8 cellular contexts compared by ENCODE assay signal in the genomic region with DNA sequence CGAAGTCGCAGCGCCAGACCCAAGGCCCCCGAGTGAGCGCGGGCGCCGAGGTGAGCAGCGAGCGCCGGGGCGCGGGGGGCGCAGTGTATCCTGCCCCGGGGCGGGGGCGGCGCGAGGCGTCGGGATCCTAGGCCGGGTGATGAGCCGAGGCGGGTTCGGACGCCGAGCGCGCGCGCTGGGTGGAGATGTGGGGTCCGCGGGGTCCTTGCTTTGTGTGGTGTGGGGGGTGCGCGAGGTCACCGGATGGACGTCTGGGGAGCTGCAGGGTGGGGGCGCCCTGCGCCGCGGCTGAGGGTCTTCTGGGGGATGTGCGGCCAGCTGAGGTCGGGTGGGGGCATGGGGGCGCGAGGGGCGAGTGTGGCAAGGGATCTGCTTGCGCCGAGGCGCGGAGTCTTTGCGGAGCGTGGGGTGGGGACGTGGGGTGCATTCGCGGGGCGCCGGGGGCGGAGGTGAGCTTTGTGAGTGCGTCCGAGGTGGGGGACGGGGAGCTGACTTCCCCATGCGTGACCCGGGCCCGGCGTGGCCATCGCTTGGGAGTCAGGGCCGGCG. TPM values are rescaled to one million over a fixed set of nuclear protein-coding genes. Genes with fewer than 3 reads are reported as not detected.
A peak's percentile ranks its signal among the peaks of the same experiment; 100 is the strongest.
DNase-seq lines count a peak whose midpoint lies in the region; TF ChIP-seq lines count a peak whose summit lies in the region.

No MANE protein-coding gene starts in this region.

- peak overlapping the region; percentile 74 for H3K4me2 ChIP-seq in osteoblast (ENCODE audit: insufficient read depth, low read length)

- in situ Hi-C loops in G401 (cut with HindIII; ENCODE audit: low sequenced_read_pairs): no loop called here

- H3K4me1 Mint-ChIP-seq in activated T-cell treated with anti-CD3 and anti-CD28 coated beads, Interleukin-2, amount 50 U/mL, for 24 hours (ENCODE audit: low read depth): peaks cover 41% of the 10 kb centered on the region

- peaks cover 26% of the 10 kb centered on the region for H3K4me1 ChIP-seq in osteoblast (ENCODE audit: insufficient read depth, low read length)

- H3K36me3 Mint-ChIP-seq in activated T-cell treated with anti-CD3 and anti-CD28 coated beads, Interleukin-2, amount 50 U/mL, for 24 hours (ENCODE audit: low read depth): peaks cover 20% of the 10 kb centered on the region

- H3K4me3 ChIP-seq in AG04450 (ENCODE audit: low read depth, low read length) (peak overlapping the region; percentile 81), fibroblast of the aortic adventitia (ENCODE audit: low read depth, low read length) (peak overlapping the region; percentile 77), osteoblast (ENCODE audit: insufficient read depth, low read length) (peak overlapping the region; percentile 82)

- CTCF ChIA-PET in AG04450 (lab: Charles Lee): interaction anchor here (0.8 to 1.1 kb wide), 2 partner anchors 115 to 351 kb away, joined by 3 to 7 read pairs; no protein-coding TSS in a partner anchor

- H2AFZ ChIP-seq in osteoblast (ENCODE audit: low read length): no peak overlapping the region

- H3K27me3 Mint-ChIP-seq in activated T-cell treated with anti-CD3 and anti-CD28 coated beads, Interleukin-2, amount 50 U/mL, for 24 hours: no peaks in the 10 kb centered on the region

- no peak for TF ChIP-seq EP300 in Ishikawa (IDR thresholded peaks at IDR 0.05; ENCODE audit: borderline replicate concordance)

- TF ChIP-seq RAD21 in Ishikawa (IDR thresholded peaks at IDR 0.05; ENCODE audit: low read depth): no peak

- no peak for TF ChIP-seq CTCF in AG04450 (IDR thresholded peaks at IDR 0.05; ENCODE audit: low read depth, low read length)
- no peak for TF ChIP-seq CTCF in fibroblast of the aortic adventitia (IDR thresholded peaks at IDR 0.05; ENCODE audit: insufficient read depth, low read length)
- no peak for TF ChIP-seq CTCF in osteoblast (IDR thresholded peaks at IDR 0.05; ENCODE audit: extremely low read depth, low read depth, low read length)

- H3K4me3 Mint-ChIP-seq in activated T-cell treated with anti-CD3 and anti-CD28 coated beads, Interleukin-2, amount 50 U/mL, for 24 hours: peak overlapping the region; percentile 84

- no peaks in the 10 kb centered on the region for H3K36me3 ChIP-seq in osteoblast (ENCODE audit: insufficient read depth, low read length)

- H3K27ac Mint-ChIP-seq in activated T-cell treated with anti-CD3 and anti-CD28 coated beads, Interleukin-2, amount 50 U/mL, for 24 hours: peak overlapping the region; percentile 90

- peaks cover 19% of the 10 kb centered on the region for H4K20me1 ChIP-seq in osteoblast (ENCODE audit: insufficient read depth, low read length)

- H3K9me3 ChIP-seq in AG04450 (ENCODE audit: control insufficient read depth, insufficient read depth, low read length) (no peaks in the 10 kb centered on the region), osteoblast (ENCODE audit: low read depth, low read length) (no peaks in the 10 kb centered on the region)

- no peaks in the 10 kb centered on the region for H3K27me3 ChIP-seq in AG04450 (ENCODE audit: control insufficient read depth, insufficient read depth, low read length)
- peaks cover 5% of the 10 kb centered on the region for H3K27me3 ChIP-seq in osteoblast (ENCODE audit: insufficient read depth, low read length)

- H3K27ac ChIP-seq in AG04450 (ENCODE audit: low read depth, low read length) (peak overlapping the region; percentile 47), osteoblast (ENCODE audit: low read depth, low read length) (peak overlapping the region; percentile 96)

- no peak for DNase-seq in AG04450 (ENCODE audit: low read depth, low spot score)
- DNase-seq in GM19238 (ENCODE audit: insufficient read length, low spot score): peak; percentile 44
- DNase-seq in activated T-cell treated with anti-CD3 and anti-CD28 coated beads, Interleukin-2, amount 50 U/mL, for 24 hours: no peak
- DNase-seq in fibroblast of the aortic adventitia (ENCODE audit: low read depth): no peak
- peak; percentile 87 for DNase-seq in osteoblast (ENCODE audit: insufficient read length, low spot score, missing footprints)
- no peak for DNase-seq in G401 (ENCODE audit: low spot score)
- DNase-seq in NCI-H446 treated with DMSO at 0.1 percent for 48 hours (lab: John Stamatoyannopoulos, UW): no peak

- POLR2A ChIA-PET in AG04450 (lab: Yijun Ruan, JAX): interaction anchor here (0.6 to 1.2 kb wide), 6 partner anchors 9 to 349 kb away, joined by 3 to 8 read pairs (median 6); a partner anchor contains a TSS

- H3K9me3 Mint-ChIP-seq in activated T-cell treated with anti-CD3 and anti-CD28 coated beads, Interleukin-2, amount 50 U/mL, for 24 hours: no peaks in the 10 kb centered on the region

- peaks cover 43% of the 10 kb centered on the region for H3K79me2 ChIP-seq in osteoblast (ENCODE audit: insufficient read depth, low read length)

TF ChIP-seq in Ishikawa, 13 proteins besides CTCF, POLR2A, EP300 and RAD21:
- TF ChIP-seq ZBTB7A (IDR thresholded peaks at IDR 0.05; ENCODE audit: low read depth) (peak; percentile 94), TEAD4 (IDR thresholded peaks at IDR 0.05) (no peak)

RNA-seq across cellular contexts. Expression of a gene that starts 0.6 kb away (rescaled TPM):
- polyA plus RNA-seq in AG04450 (2011; rRNA removed): 2.1 and 3.2 TPM in 2 replicates
- 4.2 and 5.4 TPM in 2 replicates for polyA minus RNA-seq in AG04450 (2011; rRNA and poly(A)+ RNA removed)
- total RNA-seq in fibroblast of the aortic adventitia (ENCODE audit: low replicate concordance): 7.5 and 9.1 TPM in 2 replicates
- 14.4 and 15.6 TPM in 2 replicates for total RNA-seq in osteoblast
- total RNA-seq in G401 (2014; rRNA removed; shearing (Covaris generic)): 12.0 and 13.8 TPM in 2 replicates

Comparison
In these comparisons a context has a peak if more than half of its experiments do, and no peak if none do; other contexts are left out.
1. DNase-seq: peak in GM19238 (single experiment) and osteoblast (single experiment); none in AG04450 (single experiment), activated T-cell treated with anti-CD3 and anti-CD28 coated beads, Interleukin-2, amount 50 U/mL, for 24 hours (single experiment), fibroblast of the aortic adventitia (single experiment), G401 (single experiment) and NCI-H446 treated with DMSO at 0.1 percent for 48 hours (single experiment).
2. Peak in every context shown above with its lines, with median percentiles within 50 percentile points of each other: H3K4me3 ChIP-seq.